In genomic region chr20:34703573-34704176, GRCh38 we compare ENCODE assay signal across 1 cellular context.
TF ChIP-seq lines count a peak whose summit lies in the region.

No MANE protein-coding gene starts in this region.

TF ChIP-seq in GM23338, 12 proteins besides CTCF, POLR2A, EP300 and RAD21:
- TF ChIP-seq ZNF462 (CRISPR knock-in tag; IDR thresholded peaks at IDR 0.05) (no peak), EZH2 (IDR thresholded peaks at IDR 0.05; ENCODE audit: low read depth, unreplicated experiment) (no peak), ZNF114 (CRISPR knock-in tag; IDR thresholded peaks at IDR 0.05) (no peak), CREB1 (CRISPR knock-in tag; IDR thresholded peaks at IDR 0.05; ENCODE audit: low read depth) (no peak)
